ENCODE assay signal across 14 cellular contexts in genomic region chr5:110663525-110663924, GRCh38.
A peak's percentile ranks its signal among the peaks of the same experiment; 100 is the strongest.
DNase-seq lines count a peak whose midpoint lies in the region; ATAC-seq, FAIRE-seq and TF ChIP-seq lines count a peak whose summit lies in the region.
"Had no signal": no experiment of that assay in that cellular context is flagged by ENCODE, and none has a peak within 500 bp of the region (broad histone marks: within the 10 kb centered on the region; RNA-seq: fewer than 3 reads in every experiment).

No MANE protein-coding gene starts in this region.

- POLR2A ChIA-PET in OCI-LY7 (lab: Charles Lee) = no interaction called here

- no peaks in the 10 kb centered on the region for H3K27me3 ChIP-seq in pancreas

- H3K9me2 ChIP-seq in OCI-LY7 (ENCODE audit: insufficient read depth, low read length) = no peaks in the 10 kb centered on the region

- FAIRE-seq in pancreas (lab: Jason Lieb, UNC) = no peak

- H3K79me2 ChIP-seq in OCI-LY7 (ENCODE audit: insufficient read depth, low read depth, low read length) = no peaks in the 10 kb centered on the region

- 95 to 97% methylated on average over 1 of the region's 1 CpG for WGBS in pancreas, 2 donors

- H3K4me3 ChIP-seq in OCI-LY7 (ENCODE audit: low read depth, low read length, poor library complexity, severe bottlenecking) (no peak overlapping the region), pancreas (no peak overlapping the region)

- no peaks in the 10 kb centered on the region for H3K27me3 Mint-ChIP-seq in endothelial cell (ENCODE audit: unreplicated experiment)

- CTCF ChIA-PET in OCI-LY7 (lab: Charles Lee; ENCODE audit: unreplicated experiment) = no interaction called here

- no peak overlapping the region for H2AFZ ChIP-seq in OCI-LY7 (ENCODE audit: low read length)

- intact Hi-C loops in OCI-LY7 (cut with micrococcal nuclease; ENCODE audit: unreplicated experiment) (no loop called here), pancreas (cut with DNase I) (no loop called here)

- H3K36me3 ChIP-seq in OCI-LY7 (ENCODE audit: insufficient read depth, low read length) (no peaks in the 10 kb centered on the region), pancreas (no peaks in the 10 kb centered on the region)

- H3K9me3 Mint-ChIP-seq in endothelial cell (ENCODE audit: unreplicated experiment) = no peaks in the 10 kb centered on the region
- H3K9me3 Mint-ChIP-seq: T-cell had no signal

- TF ChIP-seq CTCF in OCI-LY7 (conservative IDR thresholded peaks at IDR 0.05; ENCODE audit: low read length) (no peak), pancreas (IDR thresholded peaks at IDR 0.05) (no peak), endothelial cell (IDR thresholded peaks at IDR 0.05; ENCODE audit: unreplicated experiment) (no peak)

- H3K4me1 ChIP-seq in OCI-LY7 (ENCODE audit: insufficient read depth, low read length, poor library complexity, severe bottlenecking) = peaks cover 18% of the 10 kb centered on the region
- peaks cover 0 to 3% (median 0%) of the 10 kb centered on the region in 3 donors for H3K4me1 ChIP-seq in pancreas

- H3K9me3 ChIP-seq in OCI-LY7 (ENCODE audit: low read length) (no peaks in the 10 kb centered on the region), pancreas (no peaks in the 10 kb centered on the region)

- no peaks in the 10 kb centered on the region for H3K36me3 Mint-ChIP-seq in endothelial cell (ENCODE audit: low read depth, unreplicated experiment)
- H3K36me3 Mint-ChIP-seq: CD14-positive monocyte, T-cell had no signal

- no TSS peak for BruUV-seq in OCI-LY7 (replicated peaks; lab: Mats Ljungman, UMichigan)

- H4K20me1 ChIP-seq in OCI-LY7 (ENCODE audit: insufficient read depth, low read length) = no peaks in the 10 kb centered on the region

- ATAC-seq in GM18861 (IDR thresholded peaks at IDR 0.05; ENCODE audit: unreplicated experiment) (peak; percentile 77), GM21619 (IDR thresholded peaks at IDR 0.05; ENCODE audit: unreplicated experiment) (peak; percentile 77), HG03159 (IDR thresholded peaks at IDR 0.05; ENCODE audit: unreplicated experiment) (peak; percentile 95), pancreas (no peak)
- ATAC-seq: left colon, T-cell had no signal

- H3K27ac Mint-ChIP-seq in endothelial cell (ENCODE audit: unreplicated experiment) = no peak overlapping the region
- H3K27ac Mint-ChIP-seq: CD14-positive monocyte, T-cell had no signal

- H3K4me3 Mint-ChIP-seq in endothelial cell (ENCODE audit: unreplicated experiment) = no peak overlapping the region
- H3K4me3 Mint-ChIP-seq: CD14-positive monocyte, T-cell had no signal

- no peak overlapping the region for H3K4me2 ChIP-seq in OCI-LY7 (ENCODE audit: low read length)

- peaks cover 8% of the 10 kb centered on the region for H3K4me1 Mint-ChIP-seq in endothelial cell (ENCODE audit: unreplicated experiment)
- H3K4me1 Mint-ChIP-seq: CD14-positive monocyte, T-cell had no signal

- peak; percentile 32 for DNase-seq in OCI-LY7 (ENCODE audit: low spot score)
- DNase-seq in pancreas = no peak
- DNase-seq in LoVo (ENCODE audit: low spot score) = no peak
- DNase-seq in hepatic stellate cell (ENCODE audit: low spot score) = no peak
- no peak for DNase-seq in endothelial cell (ENCODE audit: low spot score)
- DNase-seq: activated CD8-positive, alpha-beta memory T cell treated with anti-CD3 and anti-CD28 coated beads for 24 hours; foreskin melanocyte; left colon; NCI-H774; T-cell had no signal

- H3K27ac ChIP-seq in OCI-LY7 (ENCODE audit: low read depth, low read length, poor library complexity, severe bottlenecking) (no peak overlapping the region), pancreas (no peak overlapping the region)

Comparison
In these comparisons a context has a peak if more than half of its experiments do, and no peak if none do; other contexts are left out.
1. ATAC-seq: peak in GM18861 (single experiment), GM21619 (single experiment) and HG03159 (single experiment); none in pancreas (0 of 4).